In genomic region chr2:62660087-62660486, GRCh38 we compare ENCODE assay signal across 9 cellular contexts. TPM values are rescaled to one million over a fixed set of nuclear protein-coding genes. Genes with fewer than 3 reads are reported as not detected.
A peak's percentile ranks its signal among the peaks of the same experiment; 100 is the strongest.
DNase-seq lines count a peak whose midpoint lies in the region; ATAC-seq, FAIRE-seq and TF ChIP-seq lines count a peak whose summit lies in the region.
"Had no signal": no experiment of that assay in that cellular context is flagged by ENCODE, and none has a peak within 500 bp of the region (broad histone marks: within the 10 kb centered on the region; RNA-seq: fewer than 3 reads in every experiment).

No MANE protein-coding gene starts in this region.

- no peak for TF ChIP-seq RAD21 in A549 (conservative IDR thresholded peaks at IDR 0.05 in 1 of 2, IDR thresholded peaks at IDR 0.05 in 1 of 2)

- WGBS in A549 (ENCODE audit: missing lambda C conversion rate): 84% methylated on average over 2 of the region's 2 CpGs
- WGBS in mammary epithelial cell (ENCODE audit: low coverage, missing lambda C conversion rate): 88% methylated on average over 2 of the region's 2 CpGs

- no peak for TF ChIP-seq POLR2A in A549 (IDR thresholded peaks at IDR 0.05; ENCODE audit: low read length)

- H3K4me3 Mint-ChIP-seq in progenitor cell of endocrine pancreas (ENCODE audit: low read depth): no peak overlapping the region

- TF ChIP-seq EP300 in A549 (IDR thresholded peaks at IDR 0.05): no peak

- TF ChIP-seq CTCF in A549 (IDR thresholded peaks at IDR 0.05) (no peak), mammary epithelial cell (conservative IDR thresholded peaks at IDR 0.05 in 1 of 2, IDR thresholded peaks at IDR 0.05 in 1 of 2; ENCODE audit: extremely low read depth in 1 of 2, insufficient read depth in 1 of 2, low read depth in 1 of 2, low read length in 2 of 2) (no peak), progenitor cell of endocrine pancreas (IDR thresholded peaks at IDR 0.05; ENCODE audit: unreplicated experiment) (no peak)

- ATAC-seq in A549 (no peak), GM19455 (IDR thresholded peaks at IDR 0.05; ENCODE audit: unreplicated experiment) (peak; percentile 78), HG03066 (IDR thresholded peaks at IDR 0.05; ENCODE audit: low read depth, unreplicated experiment) (peak; percentile 69)
- ATAC-seq: Panc1 had no signal

- H3K79me2 ChIP-seq in mammary epithelial cell (ENCODE audit: insufficient read depth, low read length): no peaks in the 10 kb centered on the region

- H3K27me3 Mint-ChIP-seq in progenitor cell of endocrine pancreas: peaks cover 2% of the 10 kb centered on the region

- no peaks in the 10 kb centered on the region for H4K20me1 ChIP-seq in mammary epithelial cell (ENCODE audit: insufficient read depth, low read length)

- intact Hi-C loops in mammary epithelial cell (cut with micrococcal nuclease): loop anchor here (2.0 to 5.0 kb wide), 3 partner anchors 45 to 83 kb away; partner anchors contain the start of gene EHBP1

- H3K36me3 Mint-ChIP-seq in progenitor cell of endocrine pancreas (ENCODE audit: insufficient read depth): no peaks in the 10 kb centered on the region

- H3K4me2 ChIP-seq in A549: peak overlapping the region; percentile 41
- H3K4me2 ChIP-seq in mammary epithelial cell (ENCODE audit: insufficient read depth, low read depth, low read length): peak overlapping the region; percentile 59

- no TSS peak for BruUV-seq in mammary epithelial cell (replicated peaks; lab: Mats Ljungman, UMichigan)

- H3K4me1 ChIP-seq in A549: peaks cover 51% of the 10 kb centered on the region
- H3K4me1 ChIP-seq in mammary epithelial cell (ENCODE audit: insufficient read depth, low read length): peaks cover 49% of the 10 kb centered on the region

- H3K9me3 ChIP-seq in A549: peaks cover 9% of the 10 kb centered on the region; the same call in 2 of the 3 replicates
- H3K9me3 ChIP-seq in mammary epithelial cell (replicated peaks; ENCODE audit: insufficient read depth, low read length): no peaks in the 10 kb centered on the region

- no peaks in the 10 kb centered on the region for H3K36me3 ChIP-seq in mammary epithelial cell (ENCODE audit: insufficient read depth, low read length)

- no peak overlapping the region for H3K27ac Mint-ChIP-seq in progenitor cell of endocrine pancreas

- in situ Hi-C loops in mammary epithelial cell (cut with MboI; ENCODE audit: low sequenced_read_pairs in 2 of 2): no loop called here
- in situ Hi-C loops in G401 (cut with HindIII; ENCODE audit: low sequenced_read_pairs): no loop called here

- dilution Hi-C loops in mammary epithelial cell (cut with HindIII; ENCODE audit: low sequenced_read_pairs): no loop called here

- H3K27ac ChIP-seq in A549: peak overlapping the region; percentile 11 to 23; a peak in 4 of 6 replicates
- peak overlapping the region; percentile 83 for H3K27ac ChIP-seq in mammary epithelial cell (ENCODE audit: insufficient read depth, low read depth, low read length)

- peak overlapping the region; percentile 44 for H3K9ac ChIP-seq in mammary epithelial cell (ENCODE audit: insufficient read depth, low read length)

- FAIRE-seq in A549 (lab: Jason Lieb, UNC): no peak

- H3K27me3 ChIP-seq in mammary epithelial cell (ENCODE audit: insufficient read depth, low read length): no peaks in the 10 kb centered on the region

- no peaks in the 10 kb centered on the region for H3K9me3 Mint-ChIP-seq in progenitor cell of endocrine pancreas (ENCODE audit: low read depth)

- CTCF ChIA-PET in A549 (lab: Yijun Ruan, JAX) (interaction anchor here (1.0 kb wide), 1 partner anchor 25 kb away, joined by 3 read pairs; no protein-coding TSS in a partner anchor), mammary epithelial cell (lab: Charles Lee; ENCODE audit: low non-redundant PET) (no interaction called here)

- no peak overlapping the region for H3K4me3 ChIP-seq in A549
- peak overlapping the region in 1 of 3 experiments; percentile 3 for H3K4me3 ChIP-seq in mammary epithelial cell (replicated peaks in 1 of 3; ENCODE audit: insufficient read depth in 1 of 3, low read depth in 2 of 3, low read length in 3 of 3)

- H2AFZ ChIP-seq in mammary epithelial cell (ENCODE audit: low read depth, low read length): peak overlapping the region; percentile 64

- POLR2A ChIA-PET in A549 (lab: Yijun Ruan, JAX): no interaction called here

- DNase-seq in A549 (ENCODE audit: low read depth in 1 of 2, low spot score in 1 of 2) (no peak), mammary epithelial cell (no peak), progenitor cell of endocrine pancreas (ENCODE audit: low spot score, unreplicated experiment) (no peak), NCI-H1694 treated with DMSO at 0.1 percent for 48 hours (lab: John Stamatoyannopoulos, UW) (no peak), G401 (ENCODE audit: low spot score) (no peak)
- DNase-seq in stimulated activated CD4-positive, alpha-beta T cell treated with anti-CD3 and anti-CD28 coated beads, Interleukin-12 subunit alpha, Interleukin-12 subunit beta, amount 100 ng/mL, for 4 hours: no peak

- H3K4me1 Mint-ChIP-seq in progenitor cell of endocrine pancreas (ENCODE audit: low read depth): peaks cover 2% of the 10 kb centered on the region

TF ChIP-seq in A549, 52 proteins besides CTCF, POLR2A, EP300 and RAD21:
- TF ChIP-seq HOXB13 (CRISPR knock-in tag; IDR thresholded peaks at IDR 0.05; ENCODE audit: low read depth): no peak
- TF ChIP-seq PHF8 (IDR thresholded peaks at IDR 0.05; ENCODE audit: borderline replicate concordance, low read depth): no peak
- no peak for TF ChIP-seq JUNB (IDR thresholded peaks at IDR 0.05)

RNA-seq across cellular contexts. Expression of gene EHBP1, which starts 45.4 kb away (rescaled TPM):
- 145 and 204 TPM in 2 replicates for polyA plus RNA-seq in A549 (2011; rRNA removed)
- 27.9 and 34.9 TPM in 2 replicates for polyA plus RNA-seq in A549 (2012; cell fraction: cytosol; rRNA removed)
- 23.7 and 39.5 TPM in 2 replicates for polyA plus RNA-seq in A549 (2012; cell fraction: nucleus; rRNA removed)
- polyA plus RNA-seq in A549 (2017; fragmentation: RNase III; extraction: RNeasy Plus Mini Kit Qiagen cat#74134 plus additional on column Dnase treatment): 62.4 to 76.9 TPM (median 65.7 TPM) in 3 replicates
- polyA minus RNA-seq in A549 (2011; rRNA and poly(A)+ RNA removed): 153 and 167 TPM in 2 replicates
- 100 to 1,000 TPM in 1 of 2 donors, 10 to 100 TPM in 1; 46.0 to 101 TPM for total RNA-seq in mammary epithelial cell
- polyA plus RNA-seq in mammary epithelial cell: 56.8 TPM
- polyA minus RNA-seq in mammary epithelial cell: 156 TPM
- 45.6 and 49.9 TPM in 2 replicates for total RNA-seq in progenitor cell of endocrine pancreas
- 31.0 and 33.4 TPM in 2 replicates for total RNA-seq in G401 (2014; rRNA removed; shearing (Covaris generic))

Comparison
In these comparisons a context has a peak if more than half of its experiments do, and no peak if none do; other contexts are left out.
1. ATAC-seq: peak in GM19455 (single experiment) and HG03066 (single experiment); none in A549 (0 of 2).